In genomic region chr6:7911345-7911725, GRCh38 we compare ENCODE assay signal across 8 cellular contexts. TPM values are rescaled to one million over a fixed set of nuclear protein-coding genes. Genes with fewer than 3 reads are reported as not detected.
DNase-seq lines count a peak whose midpoint lies in the region; ATAC-seq and TF ChIP-seq lines count a peak whose summit lies in the region.

No MANE protein-coding gene starts in this region.

- ATAC-seq in GM21423 (IDR thresholded peaks at IDR 0.05; ENCODE audit: unreplicated experiment), result no peak
- ATAC-seq in GM18502 (IDR thresholded peaks at IDR 0.05; ENCODE audit: poor library complexity, unreplicated experiment), result no peak

- H3K4me1 ChIP-seq in NT2/D1 (ENCODE audit: insufficient read depth, insufficient read length) (no peaks in the 10 kb centered on the region), prostate gland (replicated peaks) (no peaks in the 10 kb centered on the region)

- H3K27me3 ChIP-seq in NT2/D1 (ENCODE audit: insufficient read depth, insufficient read length), result peaks cover 38% of the 10 kb centered on the region
- H3K27me3 ChIP-seq in prostate gland (replicated peaks; ENCODE audit: insufficient read depth), result no peaks in the 10 kb centered on the region

- H3K4me3 ChIP-seq in GM12864 (ENCODE audit: low read depth, low read length) (peak overlapping the region; percentile 98), NT2/D1 (ENCODE audit: insufficient read length, low read depth) (peak overlapping the region; percentile 58), prostate gland (peak overlapping the region; percentile 79 to 83)

- WGBS in prostate gland, result 58% methylated on average over 11 of the region's 11 CpGs

- H3K36me3 ChIP-seq in NT2/D1 (ENCODE audit: insufficient read depth, insufficient read length, low read length) (peaks cover 17% of the 10 kb centered on the region), prostate gland (no peaks in the 10 kb centered on the region)

- peak overlapping the region; percentile 91 for H3K9ac ChIP-seq in NT2/D1 (ENCODE audit: insufficient read length, low read depth)

- intact Hi-C loops in prostate gland (cut with DNase I), result loop anchor here (5.0 kb wide), 3 partner anchors 91 to 189 kb away; no protein-coding TSS in a partner anchor

- H3K27ac ChIP-seq in epithelial cell of prostate (peak overlapping the region; percentile 53), prostate gland (no peak overlapping the region)

- TF ChIP-seq CTCF in GM12864 (IDR thresholded peaks at IDR 0.05; ENCODE audit: low read depth, low read length, missing control alignments), result no peak
- TF ChIP-seq CTCF in prostate gland (IDR thresholded peaks at IDR 0.05), result no peak

- H3K9me3 ChIP-seq in NT2/D1 (ENCODE audit: insufficient read depth, low read length) (no peaks in the 10 kb centered on the region), prostate gland (no peaks in the 10 kb centered on the region)

- no peak for DNase-seq in GM12864 (ENCODE audit: low read depth)
- no peak for DNase-seq in NT2/D1 (ENCODE audit: low read depth, low spot score)
- DNase-seq in epithelial cell of prostate (ENCODE audit: low read depth, low spot score), result no peak
- DNase-seq in prostate gland (ENCODE audit: low spot score), result no peak
- DNase-seq in NCI-H446 (lab: John Stamatoyannopoulos, UW), result no peak
- no peak for DNase-seq in COLO829 (ENCODE audit: low spot score)

- TF ChIP-seq POLR2A in prostate gland (IDR thresholded peaks at IDR 0.05), result no peak

RNA-seq across cellular contexts. Expression of gene TXNDC5, which starts 0.7 kb away (rescaled TPM):
- 100 to 1,000 TPM; 123 to 128 TPM for total RNA-seq in prostate gland
